Comparison of ENCODE assay signal across 8 cellular contexts in genomic region chr10:102009801-102010425, GRCh38. TPM values are rescaled to one million over a fixed set of nuclear protein-coding genes. Genes with fewer than 3 reads are reported as not detected.
DNase-seq lines count a peak whose midpoint lies in the region; ATAC-seq, FAIRE-seq and TF ChIP-seq lines count a peak whose summit lies in the region.

No MANE protein-coding gene starts in this region.

- peaks cover 3% of the 10 kb centered on the region for H3K36me3 Mint-ChIP-seq in T-helper 17 cell (ENCODE audit: low read depth)
- peaks cover 12 to 45% of the 10 kb centered on the region in 2 donors for H3K36me3 Mint-ChIP-seq in stimulated activated naive B cell treated with anti-CD40 and anti-IgM and Interleukin-4, amounts not matched to agents 10 μg/mL and 1 μg/mL and 100 μg/mL, for 72 hours

- peaks cover 0 to 14% of the 10 kb centered on the region in 2 donors for H3K4me1 ChIP-seq in left lung

- peak; percentile 33 for FAIRE-seq in colon (lab: Jason Lieb, UNC)

- H3K27ac Mint-ChIP-seq in T-helper 17 cell = peak overlapping the region; percentile 45
- H3K27ac Mint-ChIP-seq in stimulated activated naive B cell treated with anti-CD40 and anti-IgM and Interleukin-4, amounts not matched to agents 10 μg/mL and 1 μg/mL and 100 μg/mL, for 72 hours = peak overlapping the region; percentile 48

- no peaks in the 10 kb centered on the region for H3K27me3 ChIP-seq in left lung

- H3K9me3 ChIP-seq in T-helper 17 cell (ENCODE audit: control insufficient read depth, low read length, poor library complexity, severe bottlenecking) = no peaks in the 10 kb centered on the region
- no peaks in the 10 kb centered on the region for H3K9me3 ChIP-seq in left lung

- H3K4me3 Mint-ChIP-seq in T-helper 17 cell = no peak overlapping the region
- no peak overlapping the region for H3K4me3 Mint-ChIP-seq in stimulated activated naive B cell treated with anti-CD40 and anti-IgM and Interleukin-4, amounts not matched to agents 10 μg/mL and 1 μg/mL and 100 μg/mL, for 72 hours

- peak; percentile 47 for ATAC-seq in GM19324 (IDR thresholded peaks at IDR 0.05; ENCODE audit: low FRiP score, unreplicated experiment)
- peak; percentile 93 for ATAC-seq in T-helper 17 cell
- peak; percentile 100 for ATAC-seq in left lung
- ATAC-seq in stimulated activated naive B cell treated with anti-CD40 and anti-IgM and Interleukin-4, amounts not matched to agents 10 μg/mL and 1 μg/mL and 100 μg/mL, for 72 hours (replicated peaks) = peak; percentile 74 to 76
- ATAC-seq in GM18517 (IDR thresholded peaks at IDR 0.05; ENCODE audit: unreplicated experiment) = no peak

- intact Hi-C loops in left lung (cut with DNase I) = loop anchor here in 1 of 2 donors (5.0 to 10.0 kb wide), 2 partner anchors 118 to 165 kb away; partner anchors contain the start of gene KCNIP2

- DNase-seq in COR-L47 (lab: John Stamatoyannopoulos, UW) = peak; percentile 31
- peak; percentile 10 for DNase-seq in NCI-H1417 treated with DMSO at 0.1 percent for 48 hours (lab: John Stamatoyannopoulos, UW)
- peak in 1 of 3 donors; percentile 8 for DNase-seq in T-helper 17 cell
- peak in 1 of 2 donors; percentile 33 for DNase-seq in left lung
- peak; percentile 43 for DNase-seq in stimulated activated naive B cell treated with anti-CD40 and anti-IgM and Interleukin-4, amounts not matched to agents 10 μg/mL and 1 μg/mL and 100 μg/mL, for 72 hours

- H3K27me3 Mint-ChIP-seq in T-helper 17 cell = no peaks in the 10 kb centered on the region
- no peaks in the 10 kb centered on the region for H3K27me3 Mint-ChIP-seq in stimulated activated naive B cell treated with anti-CD40 and anti-IgM and Interleukin-4, amounts not matched to agents 10 μg/mL and 1 μg/mL and 100 μg/mL, for 72 hours

- H3K36me3 ChIP-seq in left lung = peaks cover 0 to 58% of the 10 kb centered on the region in 2 donors

- H3K4me3 ChIP-seq in left lung = no peak overlapping the region

- peak; percentile 77 to 82 for TF ChIP-seq CTCF in left lung (IDR thresholded peaks at IDR 0.05)

- H3K4me1 Mint-ChIP-seq in T-helper 17 cell = peaks cover 10% of the 10 kb centered on the region
- peaks cover 32 to 60% of the 10 kb centered on the region in 2 donors for H3K4me1 Mint-ChIP-seq in stimulated activated naive B cell treated with anti-CD40 and anti-IgM and Interleukin-4, amounts not matched to agents 10 μg/mL and 1 μg/mL and 100 μg/mL, for 72 hours

- no peak overlapping the region for H3K27ac ChIP-seq in left lung

- H3K9me3 Mint-ChIP-seq in stimulated activated naive B cell treated with anti-CD40 and anti-IgM and Interleukin-4, amounts not matched to agents 10 μg/mL and 1 μg/mL and 100 μg/mL, for 72 hours = no peaks in the 10 kb centered on the region

RNA-seq across cellular contexts. Expression of gene ARMH3, which starts 46.1 kb away (rescaled TPM):
- total RNA-seq in T-helper 17 cell (10 to 100 TPM; 25.6 to 27.2 TPM), left lung (10 to 100 TPM; 24.0 to 26.2 TPM)

RNA-seq across cellular contexts. Expression of gene HPS6, which starts 55.2 kb away (rescaled TPM):
- total RNA-seq in T-helper 17 cell (10 to 100 TPM; 12.4 to 15.8 TPM), left lung (10 to 100 TPM; 19.1 to 21.0 TPM)
